24 cellular contexts compared by ENCODE assay signal in genomic region chr19:45589768-45590167, GRCh38. TPM values are rescaled to one million over a fixed set of nuclear protein-coding genes. Genes with fewer than 3 reads are reported as not detected.
"Had no signal": no experiment of that assay in that cellular context is flagged by ENCODE, and none has a peak within 500 bp of the region (broad histone marks: within the 10 kb centered on the region; RNA-seq: fewer than 3 reads in every experiment).

No MANE protein-coding gene starts in this region.

- H3K4me3 ChIP-seq: MG63 had no signal

- H3K9me3 ChIP-seq: MG63, SK-N-SH had no signal

- DNase-seq: Karpas-422, KG1, MG63, NCI-H1092, NCI-H1105 treated with DMSO at 0.1 percent for 48 hours, NCI-H1417 treated with DMSO at 0.1 percent for 48 hours, NCI-H146, NCI-H1694 treated with DMSO at 0.1 percent for 48 hours, NCI-H1930, NCI-H2081, NCI-H2107, NCI-H2171, NCI-H226, NCI-H446, NCI-H510A, NCI-H524 treated with DMSO at 0.1 percent for 48 hours, NCI-H69, NCI-H774, SHP77, SK-N-SH had no signal

- H3K27ac ChIP-seq: HL-60 had no signal

- H3K36me3 ChIP-seq: MG63 had no signal

- H3K9ac ChIP-seq: SK-N-SH had no signal

- H3K27me3 ChIP-seq: MG63 had no signal

- FAIRE-seq: HTR-8/SVneo, RCC 7860 had no signal

- H3K4me2 ChIP-seq: SK-N-SH had no signal

RNA-seq across cellular contexts. Expression of gene GPR4, which starts 12.2 kb away (rescaled TPM):
- total RNA-seq: SK-MEL-5 had no signal
